In genomic region chr7:2019693-2020511, GRCh38 we compare ENCODE assay signal across 8 cellular contexts.
DNase-seq lines count a peak whose midpoint lies in the region; ATAC-seq and TF ChIP-seq lines count a peak whose summit lies in the region.

No MANE protein-coding gene starts in this region.

- H3K36me3 ChIP-seq in rectal smooth muscle tissue (ENCODE audit: control insufficient read depth, insufficient read depth, low read length) = no peaks in the 10 kb centered on the region

- H3K27ac ChIP-seq in rectal smooth muscle tissue (ENCODE audit: low read depth, low read length) = peak overlapping the region; percentile 39

- H3K9me3 Mint-ChIP-seq in activated CD4-positive, alpha-beta T cell treated with anti-CD3 and anti-CD28 coated beads, Interleukin-2, amount 10 ng/mL, durations not matched to agents 7 days and 5 days = peaks cover 10% of the 10 kb centered on the region

- POLR2A ChIA-PET in activated CD4-positive, alpha-beta T cell treated with anti-CD3 and anti-CD28 coated beads, Interleukin-2, amount 10 ng/mL, durations not matched to agents 7 days and 5 days (lab: Charles Lee) = no interaction called here

- peaks cover 14% of the 10 kb centered on the region for H3K36me3 Mint-ChIP-seq in activated CD4-positive, alpha-beta T cell treated with anti-CD3 and anti-CD28 coated beads, Interleukin-2, amount 10 ng/mL, durations not matched to agents 7 days and 5 days (ENCODE audit: low read depth)

- H3K27ac Mint-ChIP-seq in activated CD4-positive, alpha-beta T cell treated with anti-CD3 and anti-CD28 coated beads, Interleukin-2, amount 10 ng/mL, durations not matched to agents 7 days and 5 days = peak overlapping the region; percentile 81

- TF ChIP-seq POLR2A in GM18505 (IDR thresholded peaks at IDR 0.05; ENCODE audit: borderline replicate concordance, extremely low read depth, insufficient read depth, insufficient read length) = no peak

- H3K4me1 Mint-ChIP-seq in activated CD4-positive, alpha-beta T cell treated with anti-CD3 and anti-CD28 coated beads, Interleukin-2, amount 10 ng/mL, durations not matched to agents 7 days and 5 days = peaks cover 20% of the 10 kb centered on the region

- CTCF ChIA-PET in activated CD4-positive, alpha-beta T cell treated with anti-CD3 and anti-CD28 coated beads, Interleukin-2, amount 10 ng/mL, durations not matched to agents 7 days and 5 days (lab: Charles Lee) = interaction anchor here (0.8 kb wide), 1 partner anchor 76 kb away, joined by 3 read pairs; no protein-coding TSS in a partner anchor

- no peak overlapping the region for H3K4me3 ChIP-seq in rectal smooth muscle tissue (ENCODE audit: low read length)

- H3K4me1 ChIP-seq in rectal smooth muscle tissue (ENCODE audit: control insufficient read depth, insufficient read depth, low read length) = no peaks in the 10 kb centered on the region

- H3K27me3 Mint-ChIP-seq in activated CD4-positive, alpha-beta T cell treated with anti-CD3 and anti-CD28 coated beads, Interleukin-2, amount 10 ng/mL, durations not matched to agents 7 days and 5 days = no peaks in the 10 kb centered on the region

- no peak overlapping the region for H3K9ac ChIP-seq in rectal smooth muscle tissue (ENCODE audit: low read length)

- peak; percentile 49 for DNase-seq in activated CD4-positive, alpha-beta T cell treated with anti-CD3 and anti-CD28 coated beads, Interleukin-2, amount 10 ng/mL, durations not matched to agents 7 days and 5 days
- DNase-seq in fibroblast of peridontal ligament (ENCODE audit: extremely low read depth) (peak; percentile 91), ACHN (no peak), foreskin melanocyte (no peak), NCI-H446 treated with DMSO at 0.1 percent for 48 hours (lab: John Stamatoyannopoulos, UW) (no peak)

- no peaks in the 10 kb centered on the region for H3K27me3 ChIP-seq in rectal smooth muscle tissue (ENCODE audit: control insufficient read depth, insufficient read depth, low read length)

- peak; percentile 65 for ATAC-seq in GM18505 (IDR thresholded peaks at IDR 0.05; ENCODE audit: unreplicated experiment)
- ATAC-seq in HG03342 (IDR thresholded peaks at IDR 0.05; ENCODE audit: unreplicated experiment) = peak; percentile 63

- H3K4me3 Mint-ChIP-seq in activated CD4-positive, alpha-beta T cell treated with anti-CD3 and anti-CD28 coated beads, Interleukin-2, amount 10 ng/mL, durations not matched to agents 7 days and 5 days = no peak overlapping the region

- in situ Hi-C loops in ACHN (cut with HindIII; ENCODE audit: low pct_ligation_motif_present, low pct_unique_long_range_greater_than_20kb, low sequenced_read_pairs) = no loop called here

Comparison
In these comparisons a context has a peak if more than half of its experiments do, and no peak if none do; other contexts are left out.
1. DNase-seq: peak in activated CD4-positive, alpha-beta T cell treated with anti-CD3 and anti-CD28 coated beads, Interleukin-2, amount 10 ng/mL, durations not matched to agents 7 days and 5 days (single experiment) and fibroblast of peridontal ligament (single experiment); none in ACHN (single experiment), foreskin melanocyte (single experiment) and NCI-H446 treated with DMSO at 0.1 percent for 48 hours (single experiment).